1 cellular context compared by ENCODE assay signal in genomic region chr7:101169110-101169837, GRCh38.
TF ChIP-seq lines count a peak whose summit lies in the region.

No MANE protein-coding gene starts in this region.

TF ChIP-seq in HCT116, 20 proteins besides CTCF, POLR2A, EP300 and RAD21:
- TF ChIP-seq EGR1 (IDR thresholded peaks at IDR 0.05; ENCODE audit: low read depth) (no peak), FOSL1 (IDR thresholded peaks at IDR 0.05; ENCODE audit: low read depth) (no peak), EZH2 (IDR thresholded peaks at IDR 0.05) (no peak), CBX3 (IDR thresholded peaks at IDR 0.05; ENCODE audit: low read depth) (no peak), ZFX (IDR thresholded peaks at IDR 0.05) (no peak), EZH2phosphoT487 (IDR thresholded peaks at IDR 0.05; ENCODE audit: borderline replicate concordance) (no peak)
- TF ChIP-seq, protein P1, sequence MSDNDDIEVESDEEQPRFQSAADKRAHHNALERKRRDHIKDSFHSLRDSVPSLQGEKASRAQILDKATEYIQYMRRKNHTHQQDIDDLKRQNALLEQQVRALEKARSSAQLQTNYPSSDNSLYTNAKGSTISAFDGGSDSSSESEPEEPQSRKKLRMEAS (IDR thresholded peaks at IDR 0.05), result no peak
